Comparison of ENCODE assay signal across 18 cellular contexts in genomic region chr10:92657024-92657423, GRCh38. TPM values are rescaled to one million over a fixed set of nuclear protein-coding genes. Genes with fewer than 3 reads are reported as not detected.
A peak's percentile ranks its signal among the peaks of the same experiment; 100 is the strongest.
DNase-seq lines count a peak whose midpoint lies in the region; ATAC-seq, FAIRE-seq and TF ChIP-seq lines count a peak whose summit lies in the region.
"Had no signal": no experiment of that assay in that cellular context is flagged by ENCODE, and none has a peak within 500 bp of the region (broad histone marks: within the 10 kb centered on the region; RNA-seq: fewer than 3 reads in every experiment).

No MANE protein-coding gene starts in this region.

- TF ChIP-seq CTCF in K562 (IDR thresholded peaks at IDR 0.05 in 2 of 3, conservative IDR thresholded peaks at IDR 0.05 in 1 of 3; ENCODE audit: insufficient read depth in 2 of 3, low read depth in 1 of 3, low read length in 3 of 3): no peak

- POLR2A ChIA-PET in K562 (lab: Yijun Ruan, JAX): interaction anchor here (0.6 to 0.7 kb wide), 2 partner anchors 10 to 210 kb away, joined by 3 to 4 read pairs; no protein-coding TSS in a partner anchor

- no peak overlapping the region for H3K4me2 ChIP-seq in K562 (ENCODE audit: insufficient read depth, low read length)

- H3K9me3 ChIP-seq in K562 (replicated peaks; ENCODE audit: control insufficient read depth, insufficient read depth, low read depth, low read length): no peaks in the 10 kb centered on the region
- H3K9me3 ChIP-seq: Caco-2 had no signal

- H4K20me1 ChIP-seq in K562 (replicated peaks; ENCODE audit: control insufficient read depth, insufficient read depth, low read length): no peaks in the 10 kb centered on the region

- no peak for TF ChIP-seq EP300 in Ishikawa (IDR thresholded peaks at IDR 0.05; ENCODE audit: borderline replicate concordance)
- no peak for TF ChIP-seq EP300 in K562 (IDR thresholded peaks at IDR 0.05; ENCODE audit: low read length)

- intact Hi-C loops in K562 (cut with micrococcal nuclease): no loop called here
- intact Hi-C loops in left ventricle myocardium superior (cut with micrococcal nuclease): no loop called here

- ATAC-seq in K562 (peak; percentile 43; the same call in 2 of the 3 replicates), left ventricle myocardium superior (no peak), HG03097 (IDR thresholded peaks at IDR 0.05; ENCODE audit: low FRiP score, unreplicated experiment) (no peak), HG03095 (IDR thresholded peaks at IDR 0.05; ENCODE audit: unreplicated experiment) (no peak)
- ATAC-seq: Right ventricle myocardium inferior, SK-N-SH treated with all-trans-retinoic acid at 6 μM for 48 hours had no signal

- no peak for TF ChIP-seq POLR2A in K562 (conservative IDR thresholded peaks at IDR 0.05)

- H3K9me1 ChIP-seq in K562 (ENCODE audit: control insufficient read depth, insufficient read depth, low read length): no peaks in the 10 kb centered on the region

- no peak for FAIRE-seq in K562 (lab: Jason Lieb, UNC)

- H3K79me2 ChIP-seq in K562 (ENCODE audit: control insufficient read depth, insufficient read depth, low read length): no peaks in the 10 kb centered on the region

- no peak overlapping the region for H3K4me3 ChIP-seq in K562

- in situ Hi-C loops in K562 (cut with MboI): no loop called here

- H3K27ac ChIP-seq in K562 (ENCODE audit: extremely low read depth, low read depth, low read length): no peak overlapping the region

- peaks cover 35% of the 10 kb centered on the region for H3K36me3 ChIP-seq in K562 (ENCODE audit: control insufficient read depth, insufficient read depth, low read length)

- no TSS peak for BruUV-seq in K562 (replicated peaks; lab: Mats Ljungman, UMichigan)

- H3K27me3 ChIP-seq in K562 (ENCODE audit: control insufficient read depth in 2 of 2, insufficient read depth in 2 of 2, low read length in 2 of 2): no peaks in the 10 kb centered on the region

- H3K9ac ChIP-seq in K562 (ENCODE audit: insufficient read depth in 1 of 2, low read depth in 2 of 2, low read length in 2 of 2): no peak overlapping the region

- 85% methylated on average over 5 of the region's 5 CpGs for WGBS in K562 (ENCODE audit: insufficient coverage, low coverage, missing lambda C conversion rate)

- TF ChIP-seq RAD21 in Ishikawa (IDR thresholded peaks at IDR 0.05; ENCODE audit: low read depth) (no peak), K562 (CRISPR knock-in tag; conservative IDR thresholded peaks at IDR 0.05 in 1 of 2, IDR thresholded peaks at IDR 0.05 in 1 of 2) (no peak)

- no peaks in the 10 kb centered on the region for H3K4me1 ChIP-seq in K562 (replicated peaks in 1 of 2; ENCODE audit: control insufficient read depth in 2 of 2, insufficient read depth in 2 of 2, low read length in 2 of 2)
- H3K4me1 ChIP-seq: Caco-2 had no signal

- DNase-seq in EH (ENCODE audit: low read depth) (peak; percentile 42), K562 (ENCODE audit: extremely low read depth in 1 of 4, low spot score in 3 of 4) (no peak), foreskin melanocyte (peak; percentile 36), left ventricle myocardium superior (no peak), DMS53 (lab: John Stamatoyannopoulos, UW) (no peak)
- DNase-seq: CD4-positive, CD25-positive, alpha-beta regulatory T cell; DMS153; MV-4-11; NCI-H146; NCI-H2081; NCI-H748 treated with DMSO at 0.1 percent for 48 hours had no signal

- CTCF ChIA-PET in K562 (lab: Yijun Ruan, JAX; ENCODE audit: low intra/inter-chr PET ratio): no interaction called here

- no peak overlapping the region for H2AFZ ChIP-seq in K562 (ENCODE audit: low read depth, low read length)

TF ChIP-seq in Ishikawa, 13 proteins besides CTCF, POLR2A, EP300 and RAD21:
- TF ChIP-seq CEBPB (IDR thresholded peaks at IDR 0.05): peak; percentile 54; the same call in 1 of the 2 replicates
- no peak for TF ChIP-seq MAX (IDR thresholded peaks at IDR 0.05)

TF ChIP-seq in K562, 482 proteins besides CTCF, POLR2A, EP300 and RAD21:
- TF ChIP-seq PTBP1 (IDR thresholded peaks at IDR 0.05; ENCODE audit: low read depth, low read length): no peak
- TF ChIP-seq ZBTB26 (CRISPR knock-in tag; IDR thresholded peaks at IDR 0.05): no peak
- TF ChIP-seq BCL6 (CRISPR knock-in tag; IDR thresholded peaks at IDR 0.05): no peak
- TF ChIP-seq UBTF (IDR thresholded peaks at IDR 0.05; ENCODE audit: borderline replicate concordance in 1 of 2, low read depth in 2 of 2, low read length in 2 of 2): no peak
- TF ChIP-seq BRF1 (IDR thresholded peaks at IDR 0.05; ENCODE audit: borderline replicate concordance, extremely low read depth, insufficient read length): no peak

RNA-seq across cellular contexts. Expression of gene HHEX, which starts 32.7 kb away (rescaled TPM):
- 105 and 158 TPM in 2 replicates for total RNA-seq in K562 (2011; cell fraction: chromatin; rRNA removed; ENCODE audit: low replicate concordance)
- total RNA-seq in K562 (2011; cell fraction: nucleolus; rRNA removed): 77.9 and 81.1 TPM in 2 replicates
- 120 and 153 TPM in 2 replicates for total RNA-seq in K562 (2011; cell fraction: nucleoplasm; rRNA removed)
- total RNA-seq in K562 (2014; rRNA removed) (68.0 and 69.2 TPM in 2 replicates), K562 (2014; rRNA removed; fragmentation: Illumina TruSeq; extraction: Trizol) (95.8 and 110 TPM in 2 replicates), K562 (2015; rRNA removed; fragmentation: Illumina TruSeq; extraction: Trizol) (79.8 and 80.2 TPM in 2 replicates), K562 (2021) (108 and 120 TPM in 2 replicates), left ventricle myocardium superior (2.7 TPM)
- polyA plus RNA-seq in K562 (2011; rRNA removed) (67.9 and 78.2 TPM in 2 replicates), K562 (2014; fragmentation: Illumina TruSeq; extraction: Trizol) (97.5 and 133 TPM in 2 replicates), K562 (2014; fragmentation: Nextera tagmentation; extraction: Ambion mirVana) (10 to 100 TPM; 37.2 to 51.4 TPM), K562 (2014; rRNA removed) (101 and 110 TPM in 2 replicates)
- 34.7 and 42.9 TPM in 2 replicates for polyA plus RNA-seq in K562 (2011; cell fraction: cytosol; rRNA removed)
- 202 and 206 TPM in 2 replicates for polyA plus RNA-seq in K562 (2011; cell fraction: nucleus; rRNA removed)
- 97.4 and 134 TPM in 2 replicates for polyA plus RNA-seq in K562 (2012)
- polyA minus RNA-seq in K562 (2011; rRNA and poly(A)+ RNA removed): 72.5 and 80.9 TPM in 2 replicates
- 27.8 and 36.2 TPM in 2 replicates for polyA minus RNA-seq in K562 (2011; cell fraction: cytosol; rRNA and poly(A)+ RNA removed)
- 116 and 143 TPM in 2 replicates for polyA minus RNA-seq in K562 (2011; cell fraction: nucleus; rRNA and poly(A)+ RNA removed)
- total RNA-seq: T-helper 1 cell treated with Interleukin-12 subunit alpha and Interleukin-12 subunit beta and Interleukin-4 antibody, amounts not matched to agents 30 ng/mL and 1 ng/mL, for 36 hours had no signal

Comparison
In these comparisons a context has a peak if more than half of its experiments do, and no peak if none do; other contexts are left out.
1. DNase-seq: peak in EH (single experiment) and foreskin melanocyte (single experiment); none in K562 (0 of 4), left ventricle myocardium superior (single experiment) and DMS53 (single experiment).
2. RNA of gene HHEX, which starts 32.7 kb away (total RNA-seq): 68.0 to 158 TPM in K562; 2.7 TPM in left ventricle myocardium superior (single experiment); every median in the first group is over 10 times any median in the second.